12 cellular contexts compared by ENCODE assay signal in the genomic region with DNA sequence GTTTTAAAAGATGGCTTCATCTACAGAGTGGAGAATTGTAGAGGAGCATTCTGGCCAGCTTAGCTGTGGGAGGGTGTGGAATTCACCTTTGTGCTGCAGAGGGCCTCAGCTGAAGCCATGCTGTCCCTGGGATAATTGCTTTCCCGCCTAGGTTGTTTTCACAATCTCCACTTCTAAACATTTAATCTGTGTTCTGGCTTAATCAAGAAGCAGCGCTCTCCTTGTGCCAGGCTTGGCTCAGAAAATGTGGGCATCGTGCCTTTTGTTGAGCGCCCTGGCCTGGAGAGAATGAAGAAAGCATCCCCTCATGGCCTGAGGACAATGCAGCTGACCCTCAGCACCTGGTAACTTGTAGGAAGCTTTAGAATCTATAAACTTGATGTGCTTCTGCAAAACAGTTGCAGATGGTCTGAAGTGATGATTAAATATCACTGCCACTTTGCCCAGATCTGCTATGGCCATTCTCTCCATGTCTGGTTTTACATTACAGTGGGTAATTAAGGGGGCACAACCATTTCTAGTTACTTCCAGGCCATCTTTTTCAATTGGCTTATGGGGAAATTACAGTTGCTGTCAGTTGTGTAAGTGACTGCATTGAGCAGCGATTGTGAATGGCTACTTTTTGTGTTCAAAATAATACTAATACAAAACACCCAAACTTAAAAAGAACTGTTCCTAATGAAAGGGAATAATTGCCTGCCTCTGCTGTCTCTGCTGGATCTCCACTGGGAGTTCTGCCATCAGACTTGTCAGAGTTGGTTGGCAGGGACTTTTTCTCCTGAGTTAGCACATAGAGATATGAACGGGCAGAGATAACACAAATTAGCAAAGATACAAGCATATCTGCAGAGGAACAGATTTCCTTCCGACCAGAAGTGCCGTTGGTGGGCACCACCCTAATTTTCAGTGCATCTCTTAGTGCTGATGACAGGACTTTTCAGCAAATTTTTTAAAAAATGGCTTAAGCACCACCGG. TPM values are rescaled to one million over a fixed set of nuclear protein-coding genes. Genes with fewer than 3 reads are reported as not detected.
A peak's percentile ranks its signal among the peaks of the same experiment; 100 is the strongest.
DNase-seq lines count a peak whose midpoint lies in the region; ATAC-seq and TF ChIP-seq lines count a peak whose summit lies in the region.
"Had no signal": no experiment of that assay in that cellular context is flagged by ENCODE, and none has a peak within 500 bp of the region (broad histone marks: within the 10 kb centered on the region; RNA-seq: fewer than 3 reads in every experiment).

No MANE protein-coding gene starts in this region.

- H3K4me3 ChIP-seq in naive thymus-derived CD4-positive, alpha-beta T cell (ENCODE audit: low read length), result no peak overlapping the region
- H3K4me3 ChIP-seq in effector memory CD4-positive, alpha-beta T cell (ENCODE audit: insufficient read depth, low read depth, low read length, poor library complexity, severe bottlenecking), result no peak overlapping the region

- ATAC-seq in naive thymus-derived CD4-positive, alpha-beta T cell, result peak; percentile 22
- ATAC-seq in GM19467 (IDR thresholded peaks at IDR 0.05; ENCODE audit: unreplicated experiment), result no peak
- ATAC-seq: stimulated activated memory B cell treated with anti-CD40 and anti-IgM and Interleukin-4, amounts not matched to agents 10 μg/mL and 1 μg/mL and 100 μg/mL, for 72 hours had no signal

- TF ChIP-seq CTCF in Calu3 (IDR thresholded peaks at IDR 0.05; ENCODE audit: unreplicated experiment), result no peak
- TF ChIP-seq CTCF in glutamatergic neuron (IDR thresholded peaks at IDR 0.05; ENCODE audit: partially characterized antibody, unreplicated experiment), result no peak

- CTCF ChIA-PET in Calu3 (lab: Charles Lee) (interaction anchor here (0.8 kb wide), 1 partner anchor 16 kb away, joined by 3 read pairs; no protein-coding TSS in a partner anchor), HEK293T (lab: Yijun Ruan, JAX) (interaction anchor here (0.6 kb wide), 1 partner anchor 16 kb away, joined by 5 read pairs; no protein-coding TSS in a partner anchor)
- CTCF ChIA-PET in naive thymus-derived CD4-positive, alpha-beta T cell (lab: Charles Lee), result no interaction called here

- H3K36me3 Mint-ChIP-seq in Calu3 (ENCODE audit: insufficient read depth, unreplicated experiment) (no peaks in the 10 kb centered on the region), glutamatergic neuron (ENCODE audit: unreplicated experiment) (peaks cover 11% of the 10 kb centered on the region)
- H3K36me3 Mint-ChIP-seq in naive thymus-derived CD4-positive, alpha-beta T cell, result peaks cover 3 to 67% (median 35%) of the 10 kb centered on the region in 5 donors

- H3K27me3 Mint-ChIP-seq in Calu3 (ENCODE audit: unreplicated experiment), result no peaks in the 10 kb centered on the region
- H3K27me3 Mint-ChIP-seq in glutamatergic neuron (ENCODE audit: unreplicated experiment), result no peaks in the 10 kb centered on the region
- no peaks in the 10 kb centered on the region for H3K27me3 Mint-ChIP-seq in naive thymus-derived CD4-positive, alpha-beta T cell
- H3K27me3 Mint-ChIP-seq: dendritic cell treated with granulocyte-macrophage colony-stimulating factor and Interleukin-4, amounts not matched to agents 40 ng/mL and 50 ng/mL, for 4 days; stimulated activated memory B cell treated with anti-CD40 and anti-IgM and Interleukin-4, amounts not matched to agents 10 μg/mL and 1 μg/mL and 100 μg/mL, for 72 hours had no signal

- H3K4me3 Mint-ChIP-seq in Calu3 (ENCODE audit: low read depth, unreplicated experiment) (no peak overlapping the region), glutamatergic neuron (ENCODE audit: unreplicated experiment) (no peak overlapping the region)
- H3K4me3 Mint-ChIP-seq in naive thymus-derived CD4-positive, alpha-beta T cell, result peak overlapping the region in 1 of 10 donors; percentile 5
- H3K4me3 Mint-ChIP-seq: dendritic cell treated with granulocyte-macrophage colony-stimulating factor and Interleukin-4, amounts not matched to agents 40 ng/mL and 50 ng/mL, for 4 days; stimulated activated memory B cell treated with anti-CD40 and anti-IgM and Interleukin-4, amounts not matched to agents 10 μg/mL and 1 μg/mL and 100 μg/mL, for 72 hours had no signal

- H3K4me1 Mint-ChIP-seq in Calu3 (ENCODE audit: low read depth, unreplicated experiment) (peaks cover 30% of the 10 kb centered on the region), glutamatergic neuron (ENCODE audit: low read depth, unreplicated experiment) (peaks cover 18% of the 10 kb centered on the region)
- H3K4me1 Mint-ChIP-seq in naive thymus-derived CD4-positive, alpha-beta T cell, result peaks cover 11 to 81% (median 73%) of the 10 kb centered on the region in 7 donors

- H3K27ac ChIP-seq in naive thymus-derived CD4-positive, alpha-beta T cell (ENCODE audit: low read depth, low read length), result no peak overlapping the region
- H3K27ac ChIP-seq in effector memory CD4-positive, alpha-beta T cell (ENCODE audit: insufficient read depth, low read length, poor library complexity, severe bottlenecking), result no peak overlapping the region

- H3K27me3 ChIP-seq in naive thymus-derived CD4-positive, alpha-beta T cell (ENCODE audit: control insufficient read depth in 2 of 2, insufficient read depth in 2 of 2, low read length in 2 of 2), result no peaks in the 10 kb centered on the region
- H3K27me3 ChIP-seq in effector memory CD4-positive, alpha-beta T cell (replicated peaks; ENCODE audit: control insufficient read depth, insufficient read depth, low read length, poor library complexity, severe bottlenecking), result no peaks in the 10 kb centered on the region

- BruUV-seq in Calu3 (replicated peaks; lab: Mats Ljungman, UMichigan), result no TSS peak

- no peaks in the 10 kb centered on the region for H3K4me1 ChIP-seq in naive thymus-derived CD4-positive, alpha-beta T cell (ENCODE audit: control insufficient read depth in 2 of 2, insufficient read depth in 2 of 2, low read length in 2 of 2)
- H3K4me1 ChIP-seq in effector memory CD4-positive, alpha-beta T cell (ENCODE audit: control insufficient read depth, insufficient read depth, low read length, poor library complexity, severe bottlenecking), result no peaks in the 10 kb centered on the region

- H3K9me3 Mint-ChIP-seq in Calu3 (ENCODE audit: low read depth, unreplicated experiment), result no peaks in the 10 kb centered on the region
- peaks cover 2% of the 10 kb centered on the region for H3K9me3 Mint-ChIP-seq in glutamatergic neuron (ENCODE audit: unreplicated experiment)
- H3K9me3 Mint-ChIP-seq in naive thymus-derived CD4-positive, alpha-beta T cell, result no peaks in the 10 kb centered on the region
- H3K9me3 Mint-ChIP-seq: dendritic cell treated with granulocyte-macrophage colony-stimulating factor and Interleukin-4, amounts not matched to agents 40 ng/mL and 50 ng/mL, for 4 days; stimulated activated memory B cell treated with anti-CD40 and anti-IgM and Interleukin-4, amounts not matched to agents 10 μg/mL and 1 μg/mL and 100 μg/mL, for 72 hours had no signal

- no peak for DNase-seq in Calu3
- DNase-seq in NCI-H69 (lab: John Stamatoyannopoulos, UW), result peak; percentile 77
- no peak for DNase-seq in glutamatergic neuron
- no peak for DNase-seq in naive thymus-derived CD4-positive, alpha-beta T cell
- no peak for DNase-seq in HEK293T (ENCODE audit: extremely low spot score)
- no peak for DNase-seq in effector memory CD4-positive, alpha-beta T cell
- DNase-seq in stimulated activated CD4-positive, alpha-beta T cell treated with anti-CD3 and anti-CD28 coated beads, Interleukin-4, amount 100 ng/mL, for 24 hours, result no peak
- DNase-seq: foreskin melanocyte, NCI-H2171 treated with DMSO at 0.1 percent for 48 hours had no signal

- POLR2A ChIA-PET in naive thymus-derived CD4-positive, alpha-beta T cell (lab: Charles Lee), result no interaction called here
- POLR2A ChIA-PET in HEK293T (lab: Yijun Ruan, JAX), result no interaction called here

- H3K27ac Mint-ChIP-seq in Calu3 (ENCODE audit: unreplicated experiment), result peak overlapping the region; percentile 70
- peak overlapping the region; percentile 3 for H3K27ac Mint-ChIP-seq in glutamatergic neuron (ENCODE audit: unreplicated experiment)
- no peak overlapping the region for H3K27ac Mint-ChIP-seq in naive thymus-derived CD4-positive, alpha-beta T cell
- H3K27ac Mint-ChIP-seq: dendritic cell treated with granulocyte-macrophage colony-stimulating factor and Interleukin-4, amounts not matched to agents 40 ng/mL and 50 ng/mL, for 4 days; stimulated activated memory B cell treated with anti-CD40 and anti-IgM and Interleukin-4, amounts not matched to agents 10 μg/mL and 1 μg/mL and 100 μg/mL, for 72 hours had no signal

- intact Hi-C loops in Calu3 (cut with micrococcal nuclease; ENCODE audit: unreplicated experiment), result no loop called here
- intact Hi-C loops in naive thymus-derived CD4-positive, alpha-beta T cell (cut with micrococcal nuclease), result no loop called here

- no peaks in the 10 kb centered on the region for H3K36me3 ChIP-seq in naive thymus-derived CD4-positive, alpha-beta T cell (ENCODE audit: control insufficient read depth in 2 of 3, insufficient read depth in 3 of 3, low read length in 3 of 3)
- H3K36me3 ChIP-seq in effector memory CD4-positive, alpha-beta T cell (ENCODE audit: control insufficient read depth, insufficient read depth, low read length), result peaks cover 10% of the 10 kb centered on the region

- no peaks in the 10 kb centered on the region for H3K9me3 ChIP-seq in naive thymus-derived CD4-positive, alpha-beta T cell (ENCODE audit: control insufficient read depth in 2 of 3, low read length in 3 of 3)
- no peaks in the 10 kb centered on the region for H3K9me3 ChIP-seq in effector memory CD4-positive, alpha-beta T cell (ENCODE audit: control insufficient read depth, low read length)

TF ChIP-seq in HEK293T, 16 proteins besides CTCF, POLR2A, EP300 and RAD21 (continues in another document):
- TF ChIP-seq HDGF (IDR thresholded peaks at IDR 0.05; ENCODE audit: borderline replicate concordance) (no peak), NFRKB (IDR thresholded peaks at IDR 0.05) (no peak), L3MBTL2 (conservative IDR thresholded peaks at IDR 0.05) (no peak), CTBP1 (IDR thresholded peaks at IDR 0.05; ENCODE audit: borderline replicate concordance) (no peak), LEF1 (IDR thresholded peaks at IDR 0.05; ENCODE audit: borderline replicate concordance) (no peak), BHLHE40 (IDR thresholded peaks at IDR 0.05; ENCODE audit: borderline replicate concordance) (no peak), FOXM1 (IDR thresholded peaks at IDR 0.05; ENCODE audit: borderline replicate concordance) (no peak), ARNT (IDR thresholded peaks at IDR 0.05) (no peak), SP1 (IDR thresholded peaks at IDR 0.05) (no peak), SUZ12 (IDR thresholded peaks at IDR 0.05) (no peak), FOXA1 (IDR thresholded peaks at IDR 0.05) (no peak)

RNA-seq across cellular contexts. Expression of gene CTNNBL1, which starts 18.4 kb away (rescaled TPM):
- 106 and 113 TPM in 2 replicates for total RNA-seq in Calu3 (2022)
- total RNA-seq in glutamatergic neuron (ENCODE audit: unreplicated experiment), result 58.0 TPM
- total RNA-seq in naive thymus-derived CD4-positive, alpha-beta T cell, result 10 to 100 TPM; 41.7 to 72.9 (median 49.1) TPM
- 10 to 100 TPM; 84.0 to 93.4 TPM for polyA plus RNA-seq in naive thymus-derived CD4-positive, alpha-beta T cell

Comparison
In these comparisons a context has a peak if more than half of its experiments do, and no peak if none do; other contexts are left out.
1. H3K27ac Mint-ChIP-seq: peak in Calu3 (single experiment) and glutamatergic neuron (single experiment); none in naive thymus-derived CD4-positive, alpha-beta T cell (0 of 9).